ENCODE assay signal across 9 cellular contexts in the genomic region with DNA sequence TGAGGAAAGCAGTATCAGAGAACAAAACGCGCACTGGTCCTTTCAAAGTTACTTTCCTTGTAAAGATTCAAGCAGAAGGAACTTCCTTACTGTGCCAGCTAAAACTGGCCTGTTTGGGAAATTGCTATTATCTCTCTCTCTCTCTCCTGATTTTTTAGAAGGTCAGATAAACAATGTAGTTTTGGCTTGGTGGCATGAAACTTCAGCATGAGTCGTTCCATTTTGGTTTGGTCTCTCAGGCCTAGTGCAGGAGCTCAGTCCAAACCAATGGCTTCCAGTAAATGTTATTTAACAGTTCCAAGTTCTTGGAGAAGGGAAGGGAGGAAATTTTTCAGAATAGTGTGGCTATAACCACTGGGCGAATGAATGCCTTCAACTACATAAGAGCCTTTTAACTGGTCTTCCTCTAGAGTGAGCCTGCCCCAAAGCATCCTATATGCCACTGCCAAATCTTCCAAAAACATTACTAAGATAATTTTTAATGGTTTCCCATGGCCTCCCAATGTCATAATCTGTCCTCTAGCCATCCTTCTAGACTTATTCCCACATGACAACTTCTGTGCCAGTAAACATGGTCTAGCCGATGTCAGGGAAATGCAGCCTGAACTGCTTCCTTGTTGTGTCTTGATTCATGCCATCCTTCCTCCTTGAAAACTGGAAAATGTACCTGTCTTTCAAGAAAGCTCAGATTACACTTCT. TPM values are rescaled to one million over a fixed set of nuclear protein-coding genes. Genes with fewer than 3 reads are reported as not detected.
DNase-seq lines count a peak whose midpoint lies in the region; ATAC-seq and TF ChIP-seq lines count a peak whose summit lies in the region.
"Had no signal": no experiment of that assay in that cellular context is flagged by ENCODE, and none has a peak within 500 bp of the region (broad histone marks: within the 10 kb centered on the region; RNA-seq: fewer than 3 reads in every experiment).

No MANE protein-coding gene starts in this region.

- WGBS in spleen, 5 donors: 63 to 71% (median 68%) methylated on average over 5 of the region's 5 CpGs

- no peaks in the 10 kb centered on the region for H3K27me3 Mint-ChIP-seq in activated naive CD8-positive, alpha-beta T cell treated with anti-CD3 and anti-CD28 coated beads, Interleukin-2, amount 50 U/mL, for 24 hours

- DNase-seq in GM03348 (ENCODE audit: low spot score) (peak; percentile 30), left cardiac atrium (no peak), spleen (no peak), T1000 (lab: John Stamatoyannopoulos, UW) (no peak), NCI-H2029 treated with DMSO at 0.1 percent for 48 hours (lab: John Stamatoyannopoulos, UW) (no peak)
- DNase-seq in activated naive CD8-positive, alpha-beta T cell treated with anti-CD3 and anti-CD28 coated beads, Interleukin-2, amount 50 U/mL, for 24 hours: no peak

- H3K4me1 Mint-ChIP-seq in activated naive CD8-positive, alpha-beta T cell treated with anti-CD3 and anti-CD28 coated beads, Interleukin-2, amount 50 U/mL, for 24 hours: peaks cover 41% of the 10 kb centered on the region

- H3K27ac Mint-ChIP-seq in activated naive CD8-positive, alpha-beta T cell treated with anti-CD3 and anti-CD28 coated beads, Interleukin-2, amount 50 U/mL, for 24 hours: peak overlapping the region; percentile 39

- H3K4me1 ChIP-seq in spleen: peaks cover 0 to 28% (median 16%) of the 10 kb centered on the region in 6 donors

- H3K36me3 Mint-ChIP-seq in activated naive CD8-positive, alpha-beta T cell treated with anti-CD3 and anti-CD28 coated beads, Interleukin-2, amount 50 U/mL, for 24 hours (ENCODE audit: low read depth): no peaks in the 10 kb centered on the region

- H3K9me3 Mint-ChIP-seq in activated naive CD8-positive, alpha-beta T cell treated with anti-CD3 and anti-CD28 coated beads, Interleukin-2, amount 50 U/mL, for 24 hours: peaks cover 10% of the 10 kb centered on the region

- H3K27ac ChIP-seq in spleen: peak overlapping the region in 5 of 8 donors; percentile 21 to 76 (median 69)
- H3K27ac ChIP-seq: neutrophil had no signal

- TF ChIP-seq POLR2A in spleen (IDR thresholded peaks at IDR 0.05): no peak

- no peak overlapping the region for H3K4me3 ChIP-seq in spleen

- no peak for ATAC-seq in activated naive CD8-positive, alpha-beta T cell treated with anti-CD3 and anti-CD28 coated beads, Interleukin-2, amount 50 U/mL, for 24 hours
- peak; percentile 84 to 87 for ATAC-seq in left cardiac atrium
- no peak for ATAC-seq in HG03457 (IDR thresholded peaks at IDR 0.05; ENCODE audit: unreplicated experiment)
- ATAC-seq in HG02678 (IDR thresholded peaks at IDR 0.05; ENCODE audit: unreplicated experiment): no peak

- intact Hi-C loops in left cardiac atrium (cut with DNase I): no loop called here
- intact Hi-C loops in spleen (cut with DNase I; ENCODE audit: low total_unique reads): no loop called here

- H3K9me3 ChIP-seq in spleen: peaks cover 0 to 6% (median 3%) of the 10 kb centered on the region in 8 donors
- H3K9me3 ChIP-seq: neutrophil had no signal

- H3K4me3 Mint-ChIP-seq in activated naive CD8-positive, alpha-beta T cell treated with anti-CD3 and anti-CD28 coated beads, Interleukin-2, amount 50 U/mL, for 24 hours: no peak overlapping the region

- H3K36me3 ChIP-seq in spleen: no peaks in the 10 kb centered on the region
- H3K36me3 ChIP-seq: neutrophil had no signal

- H3K27me3 ChIP-seq in spleen (replicated peaks in 1 of 7): no peaks in the 10 kb centered on the region

- TF ChIP-seq CTCF in spleen (IDR thresholded peaks at IDR 0.05 in 8 of 11, conservative IDR thresholded peaks at IDR 0.05 in 3 of 11): no peak

RNA-seq across cellular contexts. Expression of gene SNX9, which starts 9.1 kb away (rescaled TPM):
- total RNA-seq in left cardiac atrium (10 to 100 TPM; 37.7 to 39.9 TPM), spleen (10 to 100 TPM; 29.0 to 42.5 (median 36.1) TPM)
- 10 to 100 TPM; 18.9 to 22.1 (median 20.8) TPM for polyA plus RNA-seq in spleen

Comparison
In these comparisons a context has a peak if more than half of its experiments do, and no peak if none do; other contexts are left out.
1. ATAC-seq: peak in left cardiac atrium (2 of 2); none in activated naive CD8-positive, alpha-beta T cell treated with anti-CD3 and anti-CD28 coated beads, Interleukin-2, amount 50 U/mL, for 24 hours (single experiment), HG03457 (single experiment) and HG02678 (single experiment).